1 cellular context compared by ENCODE assay signal in genomic region chr17:76304226-76305134, GRCh38.
TF ChIP-seq lines count a peak whose summit lies in the region.

No MANE protein-coding gene starts in this region.

TF ChIP-seq in SK-N-SH treated with all-trans-retinoic acid at 6 μM for 48 hours, 23 proteins besides CTCF, POLR2A, EP300 and RAD21 (continued from another document):
- no peak for TF ChIP-seq POU6F1 (CRISPR knock-in tag; IDR thresholded peaks at IDR 0.05; ENCODE audit: borderline replicate concordance, low read depth)
- no peak for TF ChIP-seq ESRRG (CRISPR knock-in tag; IDR thresholded peaks at IDR 0.05)
